ENCODE assay signal across 9 cellular contexts in genomic region chrX:117429511-117429910, GRCh38.
"Had no signal": no experiment of that assay in that cellular context is flagged by ENCODE, and none has a peak within 500 bp of the region (broad histone marks: within the 10 kb centered on the region; RNA-seq: fewer than 3 reads in every experiment).

No MANE protein-coding gene starts in this region.

- H3K4me3 ChIP-seq: GM23248, GM23338, HAP-1 had no signal

- DNase-seq: GM23248, GOT3, H7, H9, HCEC 1CT, HFFc6 had no signal

- H3K36me3 ChIP-seq: HAP-1 had no signal

- ATAC-seq: GM23338, HCT116 had no signal

- H3K4me1 ChIP-seq: HAP-1 had no signal

- H3K9me3 ChIP-seq: HAP-1 had no signal

- H3K27ac ChIP-seq: GM23248 had no signal
